18 cellular contexts compared by ENCODE assay signal in genomic region chr18:37252854-37253396, GRCh38.
DNase-seq lines count a peak whose midpoint lies in the region; ATAC-seq and TF ChIP-seq lines count a peak whose summit lies in the region.
"Had no signal": no experiment of that assay in that cellular context is flagged by ENCODE, and none has a peak within 500 bp of the region (broad histone marks: within the 10 kb centered on the region; RNA-seq: fewer than 3 reads in every experiment).

No MANE protein-coding gene starts in this region.

- H2BK120ac ChIP-seq in mesendoderm (ENCODE audit: low read depth, low read length), result no peak overlapping the region

- no peak overlapping the region for H3K4me3 ChIP-seq in mesendoderm (ENCODE audit: low read length)
- H3K4me3 ChIP-seq in stomach, result peak overlapping the region; percentile 52 to 61 (median 52)

- no peaks in the 10 kb centered on the region for H3K27me3 ChIP-seq in mesendoderm (ENCODE audit: insufficient read depth, low read length, poor library complexity)
- peaks cover 0 to 89% (median 27%) of the 10 kb centered on the region in 3 donors for H3K27me3 ChIP-seq in stomach
- H3K27me3 ChIP-seq: thyroid gland had no signal

- H2BK5ac ChIP-seq in mesendoderm (ENCODE audit: low read length), result no peak overlapping the region

- H3K36me3 Mint-ChIP-seq in brain, result peaks cover 13% of the 10 kb centered on the region
- H3K36me3 Mint-ChIP-seq: activated CD4-positive, alpha-beta memory T cell treated with anti-CD3 and anti-CD28 coated beads for 36 hours had no signal

- H3K9me3 Mint-ChIP-seq in brain, result no peaks in the 10 kb centered on the region
- H3K9me3 Mint-ChIP-seq: activated CD4-positive, alpha-beta memory T cell treated with anti-CD3 and anti-CD28 coated beads for 36 hours had no signal

- peak overlapping the region; percentile 1 for H3K4me2 ChIP-seq in mesendoderm (ENCODE audit: low read length)

- H4K8ac ChIP-seq in mesendoderm (ENCODE audit: low read depth, low read length), result no peak overlapping the region

- peak overlapping the region; percentile 9 for H3K9ac ChIP-seq in mesendoderm (ENCODE audit: low read length)

- no peaks in the 10 kb centered on the region for H3K9me3 ChIP-seq in stomach
- H3K9me3 ChIP-seq: gastroesophageal sphincter, thyroid gland had no signal

- intact Hi-C loops in stomach (cut with DNase I; ENCODE audit: low total_unique reads), result no loop called here

- H3K23ac ChIP-seq in mesendoderm (ENCODE audit: low read length), result no peak overlapping the region

- ATAC-seq in GM18517 (IDR thresholded peaks at IDR 0.05; ENCODE audit: unreplicated experiment), result no peak
- ATAC-seq: gastroesophageal sphincter, Right ventricle myocardium inferior had no signal

- H3K36me3 ChIP-seq in mesendoderm (ENCODE audit: control insufficient read depth, insufficient read depth, low read length) (no peaks in the 10 kb centered on the region), stomach (no peaks in the 10 kb centered on the region)
- H3K36me3 ChIP-seq: gastroesophageal sphincter, thyroid gland had no signal

- TF ChIP-seq EP300 in stomach (IDR thresholded peaks at IDR 0.05), result no peak

- H3K79me1 ChIP-seq in mesendoderm (ENCODE audit: low read length), result no peaks in the 10 kb centered on the region

- no peak overlapping the region for H4K5ac ChIP-seq in mesendoderm (ENCODE audit: low read length)

- no peaks in the 10 kb centered on the region for H3K79me2 ChIP-seq in mesendoderm (ENCODE audit: control insufficient read depth, insufficient read depth, low read length)

- H3K4me1 Mint-ChIP-seq in brain, result peaks cover 21% of the 10 kb centered on the region

- H3K4me1 ChIP-seq in mesendoderm (ENCODE audit: control insufficient read depth, low read depth, low read length), result no peaks in the 10 kb centered on the region
- peaks cover 8 to 27% (median 20%) of the 10 kb centered on the region in 4 donors for H3K4me1 ChIP-seq in stomach

- no peak overlapping the region for H3K18ac ChIP-seq in mesendoderm (ENCODE audit: low read length)

- no peak overlapping the region for H2AK5ac ChIP-seq in mesendoderm (ENCODE audit: low read length)

- H3K56ac ChIP-seq in mesendoderm (ENCODE audit: low read length), result peak overlapping the region; percentile 49

- no peak overlapping the region for H3K4ac ChIP-seq in mesendoderm (ENCODE audit: low read depth, low read length)

- TF ChIP-seq POLR2A in stomach (IDR thresholded peaks at IDR 0.05), result no peak

- peak overlapping the region; percentile 58 to 78 (median 73) for H3K4me3 Mint-ChIP-seq in brain
- H3K4me3 Mint-ChIP-seq: activated CD4-positive, alpha-beta memory T cell treated with anti-CD3 and anti-CD28 coated beads for 36 hours had no signal

- H3K27ac ChIP-seq in mesendoderm (ENCODE audit: low read depth, low read length) (no peak overlapping the region), stomach (peak overlapping the region in 1 of 5 donors; percentile 66)
- H3K27ac ChIP-seq: gastroesophageal sphincter, thyroid gland had no signal

- WGBS in mesendoderm (ENCODE audit: extremely low coverage, insufficient coverage, low lambda C conversion rate), result no CpG with 5 or more reads among the region's 12 CpGs
- WGBS in stomach, 5 donors, result 48 to 67% (median 56%) methylated on average over 12 of the region's 12 CpGs

- peak overlapping the region in 2 of 5 experiments; percentile 7 to 44 for H3K27ac Mint-ChIP-seq in brain
- H3K27ac Mint-ChIP-seq: activated CD4-positive, alpha-beta memory T cell treated with anti-CD3 and anti-CD28 coated beads for 36 hours had no signal

- TF ChIP-seq CTCF in brain (conservative IDR thresholded peaks at IDR 0.05) (no peak), stomach (IDR thresholded peaks at IDR 0.05) (no peak)

- H2BK15ac ChIP-seq in mesendoderm (replicated peaks; ENCODE audit: low read depth), result no peak overlapping the region

- H3K27me3 Mint-ChIP-seq in brain, result peaks cover 11% of the 10 kb centered on the region

- DNase-seq in activated effector memory CD4-positive, alpha-beta T cell treated with anti-CD3 and anti-CD28 coated beads, Interleukin-2, amount 50 U/mL, for 16 hours, result peak; percentile 21
- no peak for DNase-seq in activated effector memory CD4-positive, alpha-beta T cell treated with Interleukin-2 at 50 U/mL for 16 hours
- DNase-seq in mesendoderm (peak; percentile 5), stomach (no peak), SKM-1 treated with dmso at 0.1 percent for 144 hours (lab: John Stamatoyannopoulos, UW; ENCODE audit: unreplicated experiment) (no peak)
- no peak for DNase-seq in stimulated activated CD8-positive, alpha-beta memory T cell treated with anti-CD3 and anti-CD28 coated beads, Interleukin-4, amount 100 ng/mL, for 48 hours
- DNase-seq: activated CD4-positive, alpha-beta memory T cell treated with anti-CD3 and anti-CD28 coated beads for 36 hours; activated gamma-delta T cell treated with Interleukin-2 at 50 U/mL for 16 hours; Karpas-422; left cardiac atrium; NCI-H1930; NCI-H82; occipital lobe had no signal

Comparison
In these comparisons a context has a peak if more than half of its experiments do, and no peak if none do; other contexts are left out.
1. DNase-seq: peak in activated effector memory CD4-positive, alpha-beta T cell treated with anti-CD3 and anti-CD28 coated beads, Interleukin-2, amount 50 U/mL, for 16 hours (single experiment) and mesendoderm (single experiment); none in activated effector memory CD4-positive, alpha-beta T cell treated with Interleukin-2 at 50 U/mL for 16 hours (single experiment), stomach (single experiment), SKM-1 treated with dmso at 0.1 percent for 144 hours (single experiment) and stimulated activated CD8-positive, alpha-beta memory T cell treated with anti-CD3 and anti-CD28 coated beads, Interleukin-4, amount 100 ng/mL, for 48 hours (single experiment).